9 cellular contexts compared by ENCODE assay signal in genomic region chr10:6637053-6637452, GRCh38. TPM values are rescaled to one million over a fixed set of nuclear protein-coding genes. Genes with fewer than 3 reads are reported as not detected.
"Had no signal": no experiment of that assay in that cellular context is flagged by ENCODE, and none has a peak within 500 bp of the region (broad histone marks: within the 10 kb centered on the region; RNA-seq: fewer than 3 reads in every experiment).

No MANE protein-coding gene starts in this region.

- H3K27ac ChIP-seq: GM23248, HL-60 had no signal

- H3K4me1 Mint-ChIP-seq: IgD-negative memory B cell had no signal

- H3K4me3 ChIP-seq: GM23248, HAP-1 had no signal

- H3K9me3 Mint-ChIP-seq: HFFc6 had no signal

- H3K27ac Mint-ChIP-seq: HFFc6, IgD-negative memory B cell had no signal

- H3K36me3 ChIP-seq: HAP-1 had no signal

- ATAC-seq: HCT116, HepG2 had no signal

- H3K4me1 ChIP-seq: HAP-1 had no signal

- H3K4me3 Mint-ChIP-seq: HFFc6, IgD-negative memory B cell had no signal

- H3K9me3 ChIP-seq: HAP-1 had no signal

- DNase-seq: GM23248, GOT3, H7, HFFc6 had no signal

- H2AFZ ChIP-seq: GM23248 had no signal

RNA-seq across cellular contexts. Expression of gene PRKCQ, which starts 57.0 kb away (rescaled TPM):
- total RNA-seq: GM23248, HFFc6 had no signal
- polyA plus RNA-seq: GM23248 had no signal
